ENCODE assay signal across 9 cellular contexts in genomic region chr6:41637179-41638001, GRCh38. TPM values are rescaled to one million over a fixed set of nuclear protein-coding genes. Genes with fewer than 3 reads are reported as not detected.
DNase-seq lines count a peak whose midpoint lies in the region; ATAC-seq and TF ChIP-seq lines count a peak whose summit lies in the region.
"Had no signal": no experiment of that assay in that cellular context is flagged by ENCODE, and none has a peak within 500 bp of the region (broad histone marks: within the 10 kb centered on the region; RNA-seq: fewer than 3 reads in every experiment).

No MANE protein-coding gene starts in this region.

- peak overlapping the region; percentile 97 to 100 (median 98) for H3K27ac Mint-ChIP-seq in nephron

- H3K36me3 ChIP-seq in A673 (ENCODE audit: insufficient read depth, low read length, poor library complexity, severe bottlenecking) (peaks cover 12% of the 10 kb centered on the region), Panc1 (ENCODE audit: control insufficient read depth, insufficient read depth, low read length) (peaks cover 3% of the 10 kb centered on the region; the same call in 1 of the 2 replicates)

- peaks cover 39% of the 10 kb centered on the region for H3K27me3 Mint-ChIP-seq in nephron (ENCODE audit: low read depth)

- BruUV-seq in A673 (replicated peaks; lab: Mats Ljungman, UMichigan) (TSS peak; percentile 32), Panc1 (replicated peaks; lab: Mats Ljungman, UMichigan) (no TSS peak)

- peak overlapping the region; percentile 97 for H3K4me3 ChIP-seq in A673 (ENCODE audit: low read depth, low read length, poor library complexity, severe bottlenecking)
- peak overlapping the region; percentile 8 to 33; a peak in 2 of 4 replicates for H3K4me3 ChIP-seq in Panc1 (ENCODE audit: low read depth in 2 of 2, low read length in 2 of 2)

- intact Hi-C loops in A673 (cut with micrococcal nuclease; ENCODE audit: unreplicated experiment) (no loop called here), Panc1 (cut with micrococcal nuclease; ENCODE audit: unreplicated experiment) (no loop called here)

- H3K9me3 Mint-ChIP-seq in nephron = no peaks in the 10 kb centered on the region

- peak; percentile 54 for ATAC-seq in Panc1
- ATAC-seq in HG02642 (IDR thresholded peaks at IDR 0.05; ENCODE audit: poor library complexity, unreplicated experiment) = no peak

- peaks cover 74% of the 10 kb centered on the region for H3K4me1 Mint-ChIP-seq in nephron

- in situ Hi-C loops in Panc1 (cut with HindIII; ENCODE audit: low pct_unique_long_range_greater_than_20kb, low sequenced_read_pairs) = no loop called here

- peak overlapping the region; percentile 91 to 97 (median 93) for H3K4me3 Mint-ChIP-seq in nephron

- no peak for DNase-seq in A673 (ENCODE audit: low spot score)
- DNase-seq in Panc1 (ENCODE audit: low read depth, low spot score) = no peak
- no peak for DNase-seq in epithelial cell of prostate (ENCODE audit: low read depth, low spot score)
- DNase-seq in T-helper 1 cell = no peak
- DNase-seq in midbrain (lab: John Stamatoyannopoulos, UW) = no peak
- DNase-seq in Ammon's horn (ENCODE audit: low spot score) = no peak
- DNase-seq: central memory CD4-positive, alpha-beta T cell had no signal

- POLR2A ChIA-PET in A673 (lab: Charles Lee; ENCODE audit: low non-redundant PET) = no interaction called here
- POLR2A ChIA-PET in Panc1 (lab: Charles Lee) = no interaction called here

- CTCF ChIA-PET in A673 (lab: Charles Lee) (interaction anchor here (0.7 kb wide), 1 partner anchor 175 kb away, joined by 8 read pairs; no protein-coding TSS in a partner anchor), Panc1 (lab: Charles Lee) (no interaction called here)

- H3K27me3 ChIP-seq in A673 (replicated peaks; ENCODE audit: insufficient read depth, low read depth, low read length, poor library complexity) (no peaks in the 10 kb centered on the region), Panc1 (ENCODE audit: control insufficient read depth, insufficient read depth, low read length) (no peaks in the 10 kb centered on the region; the same call in none of the 2 replicates)

- H3K27ac ChIP-seq in A673 (ENCODE audit: low read depth, low read length, poor library complexity, severe bottlenecking) (peak overlapping the region; percentile 99), Panc1 (ENCODE audit: low read length) (no peak overlapping the region), epithelial cell of prostate (peak overlapping the region; percentile 94)

- H3K9me3 ChIP-seq in A673 (ENCODE audit: low read depth, low read length, poor library complexity, severe bottlenecking) (no peaks in the 10 kb centered on the region), Panc1 (ENCODE audit: control insufficient read depth, insufficient read depth, low read depth, low read length) (no peaks in the 10 kb centered on the region)

- H3K4me1 ChIP-seq in A673 (ENCODE audit: insufficient read depth, low read length, poor library complexity, severe bottlenecking) (peaks cover 63% of the 10 kb centered on the region), Panc1 (ENCODE audit: control insufficient read depth, insufficient read depth, low read length) (no peaks in the 10 kb centered on the region)

- TF ChIP-seq CTCF in A673 (conservative IDR thresholded peaks at IDR 0.05; ENCODE audit: low read depth, low read length) = no peak
- no peak for TF ChIP-seq CTCF in Panc1 (IDR thresholded peaks at IDR 0.05)
- TF ChIP-seq CTCF in nephron (IDR thresholded peaks at IDR 0.05; ENCODE audit: unreplicated experiment in 3 of 3) = no peak

- peaks cover 14% of the 10 kb centered on the region for H3K36me3 Mint-ChIP-seq in nephron (ENCODE audit: low read depth)

RNA-seq across cellular contexts. Expression of gene MDFI, which starts 0.9 kb away (rescaled TPM):
- total RNA-seq in A673 (2021) (342 and 346 TPM in 2 replicates), Panc1 (2021; ENCODE audit: unreplicated experiment) (0.54 TPM)
- polyA plus RNA-seq in Panc1 (2012; ENCODE audit: insufficient read length) = 0.33 TPM

Comparison
In these comparisons a context has a peak if more than half of its experiments do, and no peak if none do; other contexts are left out.
1. RNA of gene MDFI, which starts 0.9 kb away (total RNA-seq): 342 to 346 TPM in A673; 0.54 TPM in Panc1 (single experiment); every median in the first group is over 100 times any median in the second.